1 cellular context compared by ENCODE assay signal in genomic region chr1:87950369-87950768, GRCh38.
TF ChIP-seq lines count a peak whose summit lies in the region.

No MANE protein-coding gene starts in this region.

TF ChIP-seq in WTC11, 78 proteins besides CTCF, POLR2A, EP300 and RAD21 (continued from another document):
- TF ChIP-seq, protein P1, sequence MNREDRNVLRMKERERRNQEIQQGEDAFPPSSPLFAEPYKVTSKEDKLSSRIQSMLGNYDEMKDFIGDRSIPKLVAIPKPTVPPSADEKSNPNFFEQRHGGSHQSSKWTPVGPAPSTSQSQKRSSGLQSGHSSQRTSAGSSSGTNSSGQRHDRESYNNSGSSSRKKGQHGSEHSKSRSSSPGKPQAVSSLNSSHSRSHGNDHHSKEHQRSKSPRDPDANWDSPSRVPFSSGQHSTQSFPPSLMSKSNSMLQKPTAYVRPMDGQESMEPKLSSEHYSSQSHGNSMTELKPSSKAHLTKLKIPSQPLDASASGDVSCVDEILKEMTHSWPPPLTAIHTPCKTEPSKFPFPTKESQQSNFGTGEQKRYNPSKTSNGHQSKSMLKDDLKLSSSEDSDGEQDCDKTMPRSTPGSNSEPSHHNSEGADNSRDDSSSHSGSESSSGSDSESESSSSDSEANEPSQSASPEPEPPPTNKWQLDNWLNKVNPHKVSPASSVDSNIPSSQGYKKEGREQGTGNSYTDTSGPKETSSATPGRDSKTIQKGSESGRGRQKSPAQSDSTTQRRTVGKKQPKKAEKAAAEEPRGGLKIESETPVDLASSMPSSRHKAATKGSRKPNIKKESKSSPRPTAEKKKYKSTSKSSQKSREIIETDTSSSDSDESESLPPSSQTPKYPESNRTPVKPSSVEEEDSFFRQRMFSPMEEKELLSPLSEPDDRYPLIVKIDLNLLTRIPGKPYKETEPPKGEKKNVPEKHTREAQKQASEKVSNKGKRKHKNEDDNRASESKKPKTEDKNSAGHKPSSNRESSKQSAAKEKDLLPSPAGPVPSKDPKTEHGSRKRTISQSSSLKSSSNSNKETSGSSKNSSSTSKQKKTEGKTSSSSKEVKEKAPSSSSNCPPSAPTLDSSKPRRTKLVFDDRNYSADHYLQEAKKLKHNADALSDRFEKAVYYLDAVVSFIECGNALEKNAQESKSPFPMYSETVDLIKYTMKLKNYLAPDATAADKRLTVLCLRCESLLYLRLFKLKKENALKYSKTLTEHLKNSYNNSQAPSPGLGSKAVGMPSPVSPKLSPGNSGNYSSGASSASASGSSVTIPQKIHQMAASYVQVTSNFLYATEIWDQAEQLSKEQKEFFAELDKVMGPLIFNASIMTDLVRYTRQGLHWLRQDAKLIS (CRISPR knock-in tag; IDR thresholded peaks at IDR 0.05; ENCODE audit: borderline replicate concordance) = no peak
- no peak for TF ChIP-seq TP53 (CRISPR knock-in tag; IDR thresholded peaks at IDR 0.05)
- TF ChIP-seq, protein P2, sequence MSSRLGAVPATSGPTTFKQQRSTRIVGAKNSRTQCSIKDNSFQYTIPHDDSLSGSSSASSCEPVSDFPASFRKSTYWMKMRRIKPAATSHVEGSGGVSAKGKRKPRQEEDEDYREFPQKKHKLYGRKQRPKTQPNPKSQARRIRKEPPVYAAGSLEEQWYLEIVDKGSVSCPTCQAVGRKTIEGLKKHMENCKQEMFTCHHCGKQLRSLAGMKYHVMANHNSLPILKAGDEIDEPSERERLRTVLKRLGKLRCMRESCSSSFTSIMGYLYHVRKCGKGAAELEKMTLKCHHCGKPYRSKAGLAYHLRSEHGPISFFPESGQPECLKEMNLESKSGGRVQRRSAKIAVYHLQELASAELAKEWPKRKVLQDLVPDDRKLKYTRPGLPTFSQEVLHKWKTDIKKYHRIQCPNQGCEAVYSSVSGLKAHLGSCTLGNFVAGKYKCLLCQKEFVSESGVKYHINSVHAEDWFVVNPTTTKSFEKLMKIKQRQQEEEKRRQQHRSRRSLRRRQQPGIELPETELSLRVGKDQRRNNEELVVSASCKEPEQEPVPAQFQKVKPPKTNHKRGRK (CRISPR knock-in tag; IDR thresholded peaks at IDR 0.05; ENCODE audit: borderline replicate concordance) = no peak
- TF ChIP-seq MAX (CRISPR knock-in tag; IDR thresholded peaks at IDR 0.05) = no peak
- TF ChIP-seq JUN (CRISPR knock-in tag; IDR thresholded peaks at IDR 0.05) = no peak
- no peak for TF ChIP-seq ARID4B (CRISPR knock-in tag; IDR thresholded peaks at IDR 0.05; ENCODE audit: borderline replicate concordance)
